Comparison of ENCODE assay signal across 13 cellular contexts in the genomic region with DNA sequence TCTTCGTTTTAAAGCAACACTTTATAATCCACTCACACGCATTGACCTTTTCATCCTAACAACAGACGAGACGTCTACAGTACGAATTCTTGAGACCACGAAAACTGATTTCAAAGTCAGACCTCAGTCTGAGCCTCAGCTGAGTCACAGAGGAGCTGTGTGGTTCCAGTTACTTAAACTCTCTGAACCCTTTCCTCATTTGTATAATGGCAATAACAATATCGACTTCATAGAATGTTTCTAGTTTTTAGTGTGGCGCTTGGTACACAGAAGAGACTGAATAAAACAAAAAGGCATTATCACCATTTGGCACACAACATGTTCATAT.
DNase-seq lines count a peak whose midpoint lies in the region; ATAC-seq and TF ChIP-seq lines count a peak whose summit lies in the region.
"Had no signal": no experiment of that assay in that cellular context is flagged by ENCODE, and none has a peak within 500 bp of the region (broad histone marks: within the 10 kb centered on the region; RNA-seq: fewer than 3 reads in every experiment).

No MANE protein-coding gene starts in this region.

- H3K36me3 Mint-ChIP-seq in activated T-helper 1 cell treated with anti-CD3 and anti-CD28 coated beads, Interleukin-12 subunit alpha, Interleukin-12 subunit beta, Interleukin-2, Interleukin-4 antibody, amounts not matched to agents 30 ng/mL and 10 ng/mL and 1 ng/mL, durations not matched to agents 14 hours and 24 hours and 36 hours (ENCODE audit: low read depth) = peaks cover 39% of the 10 kb centered on the region
- no peaks in the 10 kb centered on the region for H3K36me3 Mint-ChIP-seq in Calu3 (ENCODE audit: insufficient read depth, unreplicated experiment)

- H3K4me1 ChIP-seq in HAP-1 = no peaks in the 10 kb centered on the region
- H3K4me1 ChIP-seq: thyroid gland had no signal

- H3K36me3 ChIP-seq in HAP-1 (replicated peaks) = no peaks in the 10 kb centered on the region

- no peaks in the 10 kb centered on the region for H3K9me3 Mint-ChIP-seq in activated T-helper 1 cell treated with anti-CD3 and anti-CD28 coated beads, Interleukin-12 subunit alpha, Interleukin-12 subunit beta, Interleukin-2, Interleukin-4 antibody, amounts not matched to agents 30 ng/mL and 10 ng/mL and 1 ng/mL, durations not matched to agents 14 hours and 24 hours and 36 hours
- no peaks in the 10 kb centered on the region for H3K9me3 Mint-ChIP-seq in Calu3 (ENCODE audit: low read depth, unreplicated experiment)
- H3K9me3 Mint-ChIP-seq: neural crest cell had no signal

- CTCF ChIA-PET in Calu3 (lab: Charles Lee) = no interaction called here

- TF ChIP-seq CTCF in Calu3 (IDR thresholded peaks at IDR 0.05; ENCODE audit: unreplicated experiment) = no peak

- H3K9me3 ChIP-seq in HAP-1 = no peaks in the 10 kb centered on the region
- H3K9me3 ChIP-seq: thyroid gland had no signal

- no peak overlapping the region for H3K4me3 Mint-ChIP-seq in activated T-helper 1 cell treated with anti-CD3 and anti-CD28 coated beads, Interleukin-12 subunit alpha, Interleukin-12 subunit beta, Interleukin-2, Interleukin-4 antibody, amounts not matched to agents 30 ng/mL and 10 ng/mL and 1 ng/mL, durations not matched to agents 14 hours and 24 hours and 36 hours
- H3K4me3 Mint-ChIP-seq in Calu3 (ENCODE audit: low read depth, unreplicated experiment) = no peak overlapping the region
- H3K4me3 Mint-ChIP-seq: neural crest cell had no signal

- no peaks in the 10 kb centered on the region for H3K27me3 Mint-ChIP-seq in activated T-helper 1 cell treated with anti-CD3 and anti-CD28 coated beads, Interleukin-12 subunit alpha, Interleukin-12 subunit beta, Interleukin-2, Interleukin-4 antibody, amounts not matched to agents 30 ng/mL and 10 ng/mL and 1 ng/mL, durations not matched to agents 14 hours and 24 hours and 36 hours (ENCODE audit: insufficient read depth)
- no peaks in the 10 kb centered on the region for H3K27me3 Mint-ChIP-seq in Calu3 (ENCODE audit: unreplicated experiment)

- ATAC-seq in HG03159 (IDR thresholded peaks at IDR 0.05; ENCODE audit: unreplicated experiment) = no peak

- H3K4me3 ChIP-seq in HAP-1 = no peak overlapping the region
- H3K4me3 ChIP-seq: thyroid gland had no signal

- no TSS peak for BruUV-seq in Calu3 (replicated peaks; lab: Mats Ljungman, UMichigan)

- H3K27me3 ChIP-seq in HAP-1 (ENCODE audit: low read depth) = no peaks in the 10 kb centered on the region
- H3K27me3 ChIP-seq: thyroid gland had no signal

- intact Hi-C loops in activated T-helper 1 cell treated with anti-CD3 and anti-CD28 coated beads, Interleukin-12 subunit alpha, Interleukin-12 subunit beta, Interleukin-2, Interleukin-4 antibody, amounts not matched to agents 30 ng/mL and 10 ng/mL and 1 ng/mL, durations not matched to agents 14 hours and 24 hours and 36 hours (cut with micrococcal nuclease) = loop anchor here (1.0 kb wide), 2 partner anchors 9 to 12 kb away; no protein-coding TSS in a partner anchor
- intact Hi-C loops in Calu3 (cut with micrococcal nuclease; ENCODE audit: unreplicated experiment) = no loop called here

- H3K27ac Mint-ChIP-seq in activated T-helper 1 cell treated with anti-CD3 and anti-CD28 coated beads, Interleukin-12 subunit alpha, Interleukin-12 subunit beta, Interleukin-2, Interleukin-4 antibody, amounts not matched to agents 30 ng/mL and 10 ng/mL and 1 ng/mL, durations not matched to agents 14 hours and 24 hours and 36 hours = peak overlapping the region; percentile 75
- H3K27ac Mint-ChIP-seq in Calu3 (ENCODE audit: unreplicated experiment) = no peak overlapping the region

- H3K4me1 Mint-ChIP-seq in activated T-helper 1 cell treated with anti-CD3 and anti-CD28 coated beads, Interleukin-12 subunit alpha, Interleukin-12 subunit beta, Interleukin-2, Interleukin-4 antibody, amounts not matched to agents 30 ng/mL and 10 ng/mL and 1 ng/mL, durations not matched to agents 14 hours and 24 hours and 36 hours (ENCODE audit: low read depth) = peaks cover 45% of the 10 kb centered on the region
- H3K4me1 Mint-ChIP-seq in Calu3 (ENCODE audit: low read depth, unreplicated experiment) = peaks cover 4% of the 10 kb centered on the region

- in situ Hi-C loops in HAP-1 (cut with MboI; ENCODE audit: low sequenced_read_pairs) = loop anchor here (25.0 kb wide), 1 partner anchor 563 kb away; no protein-coding TSS in a partner anchor

- DNase-seq in AG20443 (ENCODE audit: low spot score) = peak; percentile 35
- DNase-seq in GM03348 (ENCODE audit: low spot score) = peak; percentile 17
- no peak for DNase-seq in activated T-helper 1 cell treated with anti-CD3 and anti-CD28 coated beads, Interleukin-12 subunit alpha, Interleukin-12 subunit beta, Interleukin-2, Interleukin-4 antibody, amounts not matched to agents 30 ng/mL and 10 ng/mL and 1 ng/mL, durations not matched to agents 14 hours and 24 hours and 36 hours (ENCODE audit: low spot score)
- DNase-seq in kidney tubule cell (ENCODE audit: low spot score) = peak; percentile 63
- DNase-seq in Calu3 = no peak
- no peak for DNase-seq in HAP-1 (ENCODE audit: low spot score in 2 of 2)
- DNase-seq: cerebellar nuclear complex; hypothalamus; NCI-H2081 treated with DMSO at 0.1 percent for 48 hours; NK-92 treated with Interleukin-12 subunit alpha and Interleukin-12 subunit beta, amount 100 ng/mL, for 24 hours; thyroid gland had no signal

Comparison
In these comparisons a context has a peak if more than half of its experiments do, and no peak if none do; other contexts are left out.
1. DNase-seq: peak in AG20443 (single experiment), GM03348 (single experiment) and kidney tubule cell (single experiment); none in activated T-helper 1 cell treated with anti-CD3 and anti-CD28 coated beads, Interleukin-12 subunit alpha, Interleukin-12 subunit beta, Interleukin-2, Interleukin-4 antibody, amounts not matched to agents 30 ng/mL and 10 ng/mL and 1 ng/mL, durations not matched to agents 14 hours and 24 hours and 36 hours (single experiment), Calu3 (single experiment) and HAP-1 (0 of 2).